ENCODE assay signal across 13 cellular contexts in the genomic region with DNA sequence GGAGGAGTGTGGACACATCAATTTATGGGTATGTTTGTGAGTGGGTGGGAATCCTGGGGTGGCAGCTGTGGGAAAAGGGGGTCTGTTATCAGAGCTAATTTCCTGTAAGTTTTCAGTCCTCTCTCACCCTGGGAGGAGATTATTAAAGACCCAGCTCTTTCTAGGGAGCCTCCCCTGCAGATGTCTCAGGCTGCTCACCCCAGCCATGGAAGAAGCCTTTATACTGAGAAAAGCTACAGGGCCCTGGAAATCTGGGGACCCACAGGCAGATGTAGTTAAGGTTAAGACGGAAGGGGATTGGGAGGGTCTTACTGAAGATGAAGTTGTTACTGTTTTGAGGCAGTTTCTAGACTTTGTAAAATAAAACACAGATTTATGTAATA. TPM values are rescaled to one million over a fixed set of nuclear protein-coding genes. Genes with fewer than 3 reads are reported as not detected.
DNase-seq lines count a peak whose midpoint lies in the region; ATAC-seq and TF ChIP-seq lines count a peak whose summit lies in the region.
"Had no signal": no experiment of that assay in that cellular context is flagged by ENCODE, and none has a peak within 500 bp of the region (broad histone marks: within the 10 kb centered on the region; RNA-seq: fewer than 3 reads in every experiment).

No MANE protein-coding gene starts in this region.

- no peak overlapping the region for H3K4me3 ChIP-seq in right atrium auricular region

- H3K27ac Mint-ChIP-seq in neural crest cell (ENCODE audit: unreplicated experiment) = no peak overlapping the region
- H3K27ac Mint-ChIP-seq: progenitor cell of endocrine pancreas had no signal

- intact Hi-C loops in cardiac septum (cut with DNase I) = loop anchor here (5.0 kb wide), 1 partner anchor 246 kb away; a partner anchor contains a TSS

- TF ChIP-seq CTCF in right atrium auricular region (IDR thresholded peaks at IDR 0.05) = no peak
- TF ChIP-seq CTCF in neural crest cell (conservative IDR thresholded peaks at IDR 0.05) = no peak

- peaks cover 0 to 41% of the 10 kb centered on the region in 2 donors for H3K4me1 ChIP-seq in right atrium auricular region

- peak overlapping the region; percentile 78 to 85 for H3K27ac ChIP-seq in right atrium auricular region
- H3K27ac ChIP-seq in angular gyrus (ENCODE audit: low read depth, low read length) = peak overlapping the region; percentile 40

- no peak for ATAC-seq in GM21576 (IDR thresholded peaks at IDR 0.05; ENCODE audit: unreplicated experiment)
- ATAC-seq: activated CD8-positive, alpha-beta T cell treated with anti-CD3 and anti-CD28 coated beads for 36 hours had no signal

- DNase-seq in right atrium auricular region (ENCODE audit: low spot score) (no peak), cardiac septum (ENCODE audit: low spot score) (no peak), neural crest cell (ENCODE audit: low read depth, low spot score) (no peak), epidermal melanocyte (ENCODE audit: insufficient read length, low spot score) (no peak), CD1c-positive myeloid dendritic cell (ENCODE audit: extremely low spot score) (no peak), cerebellar nuclear complex (lab: John Stamatoyannopoulos, UW) (no peak)
- DNase-seq: activated CD8-positive, alpha-beta T cell treated with anti-CD3 and anti-CD28 coated beads for 36 hours; islet precursor cell; NK-92 treated with Interleukin-12 subunit alpha and Interleukin-12 subunit beta, amount 100 ng/mL, for 24 hours; stimulated activated CD4-positive, alpha-beta T cell treated with anti-CD3 and anti-CD28 coated beads, Interleukin-4, amount 100 ng/mL, for 24 hours had no signal

- peak overlapping the region; percentile 80 for H3K4me3 Mint-ChIP-seq in neural crest cell
- H3K4me3 Mint-ChIP-seq: activated CD8-positive, alpha-beta T cell treated with anti-CD3 and anti-CD28 coated beads for 36 hours had no signal

- H3K27me3 Mint-ChIP-seq in neural crest cell (ENCODE audit: low read depth) = peaks cover 2% of the 10 kb centered on the region
- H3K27me3 Mint-ChIP-seq: activated CD8-positive, alpha-beta T cell treated with anti-CD3 and anti-CD28 coated beads for 36 hours; progenitor cell of endocrine pancreas had no signal

- peaks cover 11% of the 10 kb centered on the region for H3K4me1 Mint-ChIP-seq in neural crest cell

- peaks cover 30% of the 10 kb centered on the region for H3K9me3 Mint-ChIP-seq in neural crest cell

- H3K27me3 ChIP-seq in right atrium auricular region = no peaks in the 10 kb centered on the region

- H3K36me3 Mint-ChIP-seq in neural crest cell (ENCODE audit: low read depth) = peaks cover 62% of the 10 kb centered on the region

- no peaks in the 10 kb centered on the region for H3K36me3 ChIP-seq in right atrium auricular region

- no peaks in the 10 kb centered on the region for H3K9me3 ChIP-seq in right atrium auricular region

RNA-seq across cellular contexts. Expression of a gene that starts 4.6 kb away (rescaled TPM):
- 10 to 100 TPM in 1 of 2 donors, 1 to 10 TPM in 1; 9.6 to 21.5 TPM for total RNA-seq in right atrium auricular region
- total RNA-seq in cardiac septum = 28.2 TPM
- 18.0 and 19.9 TPM in 2 replicates for total RNA-seq in neural crest cell
